ENCODE assay signal across 1 cellular context in the genomic region with DNA sequence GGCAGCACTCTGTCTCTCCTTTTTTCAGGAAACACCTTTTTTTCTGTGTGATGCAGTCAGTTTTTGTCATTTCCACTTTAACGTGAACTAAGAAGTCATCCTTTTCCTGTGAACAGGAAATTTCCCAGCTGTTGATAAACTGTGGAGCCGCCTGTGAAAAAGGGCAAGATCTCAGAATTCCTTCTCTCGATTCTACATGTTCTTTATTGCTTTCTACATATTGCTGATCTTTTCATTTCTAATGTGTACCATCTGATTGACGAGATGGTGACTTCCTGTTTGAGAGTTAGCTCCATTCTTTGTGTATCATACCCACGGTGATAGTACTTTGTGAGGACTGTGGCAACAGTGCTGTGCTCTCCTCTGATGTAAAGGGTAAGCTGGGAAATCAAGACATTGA.
TF ChIP-seq lines count a peak whose summit lies in the region.

No MANE protein-coding gene starts in this region.

TF ChIP-seq in HepG2, 621 proteins besides CTCF, POLR2A, EP300 and RAD21:
- TF ChIP-seq ZNF660 (CRISPR knock-in tag; IDR thresholded peaks at IDR 0.05; ENCODE audit: borderline replicate concordance, low read depth) (no peak), MAFK (conservative IDR thresholded peaks at IDR 0.05 in 1 of 2, IDR thresholded peaks at IDR 0.05 in 1 of 2; ENCODE audit: low read length in 2 of 2) (peak in 1 of 2 experiments; percentile 37; a peak in 2 of 4 replicates)
